In the genomic region with DNA sequence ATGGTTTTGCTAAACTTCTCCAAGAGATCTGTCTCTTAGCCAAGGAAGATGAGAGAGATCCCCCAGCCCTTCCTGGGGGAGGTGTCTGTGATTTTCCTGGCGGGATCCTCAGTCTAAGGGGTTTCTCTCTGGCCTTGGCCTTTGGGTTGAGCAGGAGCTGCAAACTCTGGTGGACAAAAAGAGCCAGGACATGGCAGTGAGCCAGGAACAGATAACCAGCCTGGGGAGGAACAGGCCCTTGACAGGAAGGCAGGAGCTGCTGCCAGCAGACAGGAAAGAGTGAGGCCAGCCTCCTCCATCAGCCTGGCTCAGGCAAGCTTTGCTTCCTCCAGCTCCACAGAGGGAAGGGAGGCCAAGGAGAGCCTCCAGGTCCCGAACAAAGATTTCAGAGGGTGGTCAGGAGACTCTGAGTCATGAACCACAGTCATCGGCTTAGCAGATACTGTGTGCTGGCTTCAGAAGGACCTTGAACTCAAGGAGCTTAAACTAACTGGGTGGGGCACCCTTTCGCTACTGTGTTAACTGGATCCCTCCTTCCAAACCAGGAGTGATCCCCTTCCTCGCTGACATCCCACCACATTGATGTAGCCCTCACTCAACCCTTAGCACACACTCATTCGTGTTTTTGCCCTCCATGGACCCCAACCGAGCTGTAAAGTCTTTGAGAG, we compare ENCODE assay signal across 8 cellular contexts. TPM values are rescaled to one million over a fixed set of nuclear protein-coding genes. Genes with fewer than 3 reads are reported as not detected.
DNase-seq lines count a peak whose midpoint lies in the region; ATAC-seq and TF ChIP-seq lines count a peak whose summit lies in the region.

No MANE protein-coding gene starts in this region.

- DNase-seq in COLO829 (ENCODE audit: low spot score) (peak; percentile 38), NCI-H2029 (lab: John Stamatoyannopoulos, UW) (peak; percentile 48), astrocyte of the hippocampus (ENCODE audit: low read depth, low spot score) (peak; percentile 84), type B pancreatic cell (ENCODE audit: extremely low spot score, unreplicated experiment) (no peak)

- H3K27ac ChIP-seq in layer of hippocampus (ENCODE audit: low read depth, low read length) = peak overlapping the region; percentile 23

- H3K4me1 Mint-ChIP-seq in type B pancreatic cell (ENCODE audit: unreplicated experiment) = peaks cover 16% of the 10 kb centered on the region

- no peaks in the 10 kb centered on the region for H3K27me3 Mint-ChIP-seq in type B pancreatic cell

- H3K4me3 Mint-ChIP-seq in type B pancreatic cell = no peak overlapping the region

- TF ChIP-seq POLR2A in GM18505 (IDR thresholded peaks at IDR 0.05; ENCODE audit: borderline replicate concordance, extremely low read depth, insufficient read depth, insufficient read length) = no peak

- TF ChIP-seq CTCF in type B pancreatic cell (conservative IDR thresholded peaks at IDR 0.05) = no peak

- H3K9me3 Mint-ChIP-seq in type B pancreatic cell = no peaks in the 10 kb centered on the region

- H3K27ac Mint-ChIP-seq in type B pancreatic cell = peak overlapping the region; percentile 39

- no peak for ATAC-seq in GM18505 (IDR thresholded peaks at IDR 0.05; ENCODE audit: unreplicated experiment)
- no peak for ATAC-seq in GM21528 (IDR thresholded peaks at IDR 0.05; ENCODE audit: low FRiP score, unreplicated experiment)
- ATAC-seq in GM21737 (IDR thresholded peaks at IDR 0.05; ENCODE audit: unreplicated experiment) = no peak

- no peaks in the 10 kb centered on the region for H3K36me3 Mint-ChIP-seq in type B pancreatic cell

- H3K27me3 ChIP-seq in layer of hippocampus (ENCODE audit: control insufficient read depth, insufficient read depth, low read length) = no peaks in the 10 kb centered on the region

RNA-seq across cellular contexts. Expression of gene DDIT4, which starts 34.7 kb away (rescaled TPM):
- total RNA-seq in type B pancreatic cell (ENCODE audit: low replicate concordance) = 95.9 and 130 TPM in 2 replicates

RNA-seq across cellular contexts. Expression of gene DNAJB12, which starts 46.3 kb away (rescaled TPM):
- 30.6 and 34.3 TPM in 2 replicates for total RNA-seq in type B pancreatic cell (ENCODE audit: low replicate concordance)
